ENCODE assay signal across 16 cellular contexts in genomic region chr4:184284742-184285141, GRCh38.
"Had no signal": no experiment of that assay in that cellular context is flagged by ENCODE, and none has a peak within 500 bp of the region (broad histone marks: within the 10 kb centered on the region; RNA-seq: fewer than 3 reads in every experiment).

No MANE protein-coding gene starts in this region.

- H3K27me3 ChIP-seq: gastrocnemius medialis, ovary had no signal

- H3K4me3 Mint-ChIP-seq: activated CD4-positive, alpha-beta memory T cell treated with anti-CD3 and anti-CD28 coated beads, Interleukin-2, amount 10 ng/mL, durations not matched to agents 7 days and 5 days; activated naive CD4-positive, alpha-beta T cell treated with anti-CD3 and anti-CD28 coated beads for 36 hours; effector memory CD8-positive, alpha-beta T cell had no signal

- H3K27me3 Mint-ChIP-seq: activated CD4-positive, alpha-beta memory T cell treated with anti-CD3 and anti-CD28 coated beads, Interleukin-2, amount 10 ng/mL, durations not matched to agents 7 days and 5 days; effector memory CD8-positive, alpha-beta T cell; stimulated activated naive CD8-positive, alpha-beta T cell treated with anti-CD3 and anti-CD28 coated beads, Interleukin-15, amount 100 ng/mL, for 72 hours had no signal

- ATAC-seq: effector memory CD8-positive, alpha-beta T cell; gastrocnemius medialis; left ventricle myocardium superior; stimulated activated naive CD8-positive, alpha-beta T cell treated with anti-CD3 and anti-CD28 coated beads, Interleukin-15, amount 100 ng/mL, for 72 hours had no signal

- H3K36me3 ChIP-seq: gastrocnemius medialis, ovary had no signal

- H3K27ac ChIP-seq: epithelial cell of prostate, ovary had no signal

- H3K4me3 ChIP-seq: coronary artery, ovary had no signal

- DNase-seq: activated CD4-positive, alpha-beta memory T cell treated with anti-CD3 and anti-CD28 coated beads, Interleukin-2, amount 10 ng/mL, durations not matched to agents 7 days and 5 days; activated CD4-positive, CD25-positive, alpha-beta regulatory T cell treated with anti-CD3 and anti-CD28 coated beads, Interleukin-2, amount 50 U/mL, for 72 hours; activated CD8-positive, alpha-beta memory T cell treated with anti-CD3 and anti-CD28 coated beads, Interleukin-2, amount 50 U/mL, for 4 hours; activated naive CD4-positive, alpha-beta T cell treated with anti-CD3 and anti-CD28 coated beads for 36 hours; effector memory CD8-positive, alpha-beta T cell; gastrocnemius medialis; kidney; left ventricle myocardium superior; mesenchymal stem cell; ovary; stimulated activated CD4-positive, alpha-beta T cell treated with anti-CD3 and anti-CD28 coated beads, Interleukin-4, amount 100 ng/mL, for 1 hour; stimulated activated CD8-positive, alpha-beta memory T cell treated with anti-CD3 and anti-CD28 coated beads, Interleukin-4, amount 100 ng/mL, for 48 hours; stimulated activated naive CD8-positive, alpha-beta T cell treated with anti-CD3 and anti-CD28 coated beads, Interleukin-15, amount 100 ng/mL, for 72 hours had no signal

- H3K27ac Mint-ChIP-seq: activated naive CD4-positive, alpha-beta T cell treated with anti-CD3 and anti-CD28 coated beads for 36 hours; effector memory CD8-positive, alpha-beta T cell; stimulated activated naive CD8-positive, alpha-beta T cell treated with anti-CD3 and anti-CD28 coated beads, Interleukin-15, amount 100 ng/mL, for 72 hours had no signal

- H3K9me3 Mint-ChIP-seq: activated naive CD4-positive, alpha-beta T cell treated with anti-CD3 and anti-CD28 coated beads for 36 hours; effector memory CD8-positive, alpha-beta T cell; stimulated activated naive CD8-positive, alpha-beta T cell treated with anti-CD3 and anti-CD28 coated beads, Interleukin-15, amount 100 ng/mL, for 72 hours had no signal

- H3K9me3 ChIP-seq: gastrocnemius medialis, ovary had no signal

- FAIRE-seq: kidney, urothelium cell line had no signal
